In genomic region chrX:68090266-68090665, GRCh38 we compare ENCODE assay signal across 24 cellular contexts.
DNase-seq lines count a peak whose midpoint lies in the region; ATAC-seq and TF ChIP-seq lines count a peak whose summit lies in the region.
"Had no signal": no experiment of that assay in that cellular context is flagged by ENCODE, and none has a peak within 500 bp of the region (broad histone marks: within the 10 kb centered on the region; RNA-seq: fewer than 3 reads in every experiment).

No MANE protein-coding gene starts in this region.

- DNase-seq in AG09309 (ENCODE audit: low read depth) = no peak
- peak; percentile 7 for DNase-seq in HEK293T (ENCODE audit: extremely low spot score)
- DNase-seq in foreskin keratinocyte = no peak
- no peak for DNase-seq in left lung
- no peak for DNase-seq in stimulated activated CD4-positive, alpha-beta T cell treated with anti-CD3 and anti-CD28 coated beads, Interleukin-2, amount 100 ng/mL, for 48 hours
- no peak for DNase-seq in amniotic stem cell (lab: John Stamatoyannopoulos, UW)
- DNase-seq in GM19240 (ENCODE audit: insufficient read length, low spot score) = no peak
- DNase-seq: activated CD4-positive, alpha-beta T cell treated with anti-CD3 and anti-CD28 coated beads, Interleukin-2, amount 50 U/mL, for 48 hours; activated naive CD4-positive, alpha-beta T cell treated with anti-CD3 and anti-CD28 coated beads for 36 hours; BE2C; effector memory CD4-positive, alpha-beta T cell; GOT3; heart right ventricle; lower lobe of right lung; MV-4-11; NCI-H2029; ovary; SHP77; stimulated activated CD4-positive, alpha-beta T cell treated with anti-CD3 and anti-CD28 coated beads, Interleukin-1b, Interleukin-23, amount 100 ng/mL, for 48 hours; T-helper 1 cell; trophoblast cell; WERI-Rb-1 had no signal

- ATAC-seq in foreskin keratinocyte = no peak
- no peak for ATAC-seq in left lung
- ATAC-seq: heart right ventricle, lower lobe of right lung had no signal

- no peak overlapping the region for H3K27ac ChIP-seq in VCaP
- H3K27ac ChIP-seq in foreskin keratinocyte = no peak overlapping the region
- no peak overlapping the region for H3K27ac ChIP-seq in left lung
- H3K27ac ChIP-seq: ascending aorta, heart right ventricle, lower lobe of right lung, ovary, WERI-Rb-1 had no signal

- H3K4me1 ChIP-seq in foreskin keratinocyte (no peaks in the 10 kb centered on the region), left lung (no peaks in the 10 kb centered on the region)
- H3K4me1 ChIP-seq: ascending aorta, BE2C, heart right ventricle, lower lobe of right lung had no signal

- intact Hi-C loops in left lung (cut with DNase I) = no loop called here

- CTCF ChIA-PET in HEK293T (lab: Yijun Ruan, JAX) = no interaction called here

- H3K27me3 ChIP-seq in foreskin keratinocyte = no peaks in the 10 kb centered on the region
- H3K27me3 ChIP-seq in left lung = no peaks in the 10 kb centered on the region
- H3K27me3 ChIP-seq: ascending aorta, BE2C, ovary had no signal

- POLR2A ChIA-PET in HEK293T (lab: Yijun Ruan, JAX) = no interaction called here

- no peaks in the 10 kb centered on the region for H3K9me3 ChIP-seq in left lung
- H3K9me3 ChIP-seq: ascending aorta, BE2C, heart right ventricle, lower lobe of right lung, ovary had no signal

- TF ChIP-seq CTCF in AG09309 (IDR thresholded peaks at IDR 0.05; ENCODE audit: control insufficient read depth, insufficient read depth, low read depth, low read length, missing control alignments) (peak; percentile 16), VCaP (conservative IDR thresholded peaks at IDR 0.05) (peak; percentile 27), foreskin keratinocyte (conservative IDR thresholded peaks at IDR 0.05) (peak; percentile 20), left lung (IDR thresholded peaks at IDR 0.05) (no peak)

- H3K36me3 ChIP-seq in left lung = no peaks in the 10 kb centered on the region
- H3K36me3 ChIP-seq: ascending aorta, BE2C, lower lobe of right lung, ovary, WERI-Rb-1 had no signal

- H3K4me3 ChIP-seq in AG09309 (ENCODE audit: control insufficient read depth, low read depth, low read length) = no peak overlapping the region
- no peak overlapping the region for H3K4me3 ChIP-seq in left lung
- H3K4me3 ChIP-seq: ascending aorta, heart right ventricle, lower lobe of right lung, ovary had no signal

TF ChIP-seq in HEK293T, 16 proteins besides CTCF, POLR2A, EP300 and RAD21:
- TF ChIP-seq FOXA1 (IDR thresholded peaks at IDR 0.05) (no peak), PKNOX1 (IDR thresholded peaks at IDR 0.05) (no peak), LEF1 (IDR thresholded peaks at IDR 0.05; ENCODE audit: borderline replicate concordance) (no peak), ELF4 (IDR thresholded peaks at IDR 0.05) (no peak), ARNT (IDR thresholded peaks at IDR 0.05) (no peak), L3MBTL2 (conservative IDR thresholded peaks at IDR 0.05) (no peak), BHLHE40 (IDR thresholded peaks at IDR 0.05; ENCODE audit: borderline replicate concordance) (no peak), ZNF384 (IDR thresholded peaks at IDR 0.05) (no peak), SP1 (IDR thresholded peaks at IDR 0.05) (no peak), HDGF (IDR thresholded peaks at IDR 0.05; ENCODE audit: borderline replicate concordance) (no peak), CTBP1 (IDR thresholded peaks at IDR 0.05; ENCODE audit: borderline replicate concordance) (no peak), SUZ12 (IDR thresholded peaks at IDR 0.05) (no peak), FOXM1 (IDR thresholded peaks at IDR 0.05; ENCODE audit: borderline replicate concordance) (no peak), NFRKB (IDR thresholded peaks at IDR 0.05) (no peak), TARDBP (IDR thresholded peaks at IDR 0.05) (no peak), FOXK2 (IDR thresholded peaks at IDR 0.05) (no peak)

Comparison
In these comparisons a context has a peak if more than half of its experiments do, and no peak if none do; other contexts are left out.
1. CTCF ChIP-seq: peak in AG09309 (single experiment), VCaP (single experiment) and foreskin keratinocyte (single experiment); none in left lung (0 of 2).